In the genomic region with DNA sequence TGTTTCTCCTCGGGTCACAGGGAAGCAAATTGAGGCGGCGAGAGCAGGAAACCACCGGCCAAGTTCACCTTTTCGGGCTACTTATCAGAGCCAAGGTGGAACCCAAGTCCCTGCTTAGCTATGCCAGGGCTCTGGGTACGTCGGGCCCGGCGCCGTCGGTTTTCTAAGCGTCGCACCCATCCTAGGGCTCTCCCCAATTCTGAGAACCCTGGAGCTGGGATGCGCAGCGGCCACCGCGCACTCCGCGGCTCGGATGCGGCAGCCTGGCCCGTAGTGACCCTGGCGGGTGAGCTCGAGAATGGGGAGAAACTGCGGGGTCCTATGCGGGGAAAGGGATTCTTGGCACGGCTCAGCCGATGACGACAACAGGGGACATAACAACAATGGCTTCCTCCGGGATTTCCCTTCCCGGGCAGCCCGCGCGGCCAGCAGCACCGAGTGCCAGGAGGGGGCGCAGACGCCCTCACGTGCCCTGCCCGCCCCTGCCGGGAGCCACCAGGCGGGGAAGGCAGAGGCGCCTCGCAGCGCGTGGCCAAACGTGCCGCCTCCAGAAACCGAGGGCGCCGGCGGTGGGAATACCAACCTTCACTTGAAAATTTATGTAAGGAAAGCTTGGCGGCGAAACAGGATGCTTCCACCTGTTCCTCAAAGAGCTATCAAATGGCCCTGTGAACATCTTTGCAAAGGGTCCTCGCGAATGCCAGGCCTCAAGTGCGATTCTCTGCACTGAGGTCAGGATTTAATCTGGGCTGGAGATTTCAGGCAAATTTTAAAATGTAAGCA, we compare ENCODE assay signal across 9 cellular contexts. TPM values are rescaled to one million over a fixed set of nuclear protein-coding genes. Genes with fewer than 3 reads are reported as not detected.
DNase-seq lines count a peak whose midpoint lies in the region; ATAC-seq and TF ChIP-seq lines count a peak whose summit lies in the region.
"Had no signal": no experiment of that assay in that cellular context is flagged by ENCODE, and none has a peak within 500 bp of the region (broad histone marks: within the 10 kb centered on the region; RNA-seq: fewer than 3 reads in every experiment).

No MANE protein-coding gene starts in this region.

- H3K56ac ChIP-seq in H9 (ENCODE audit: insufficient read length, low read depth, low read length): no peak overlapping the region

- TF ChIP-seq CTCF in AG10803 (conservative IDR thresholded peaks at IDR 0.05; ENCODE audit: low read length) (peak; percentile 33), H9 (conservative IDR thresholded peaks at IDR 0.05) (peak; percentile 86)

- no peak overlapping the region for H3K9ac ChIP-seq in H9 (ENCODE audit: extremely low read depth, insufficient read length, low read length)

- no peaks in the 10 kb centered on the region for H3K79me2 ChIP-seq in H9 (ENCODE audit: insufficient read depth, low read length)

- H4K5ac ChIP-seq in H9 (ENCODE audit: insufficient read length, low read depth, low read length): no peak overlapping the region

- H3K9me3 ChIP-seq in H9 (ENCODE audit: control insufficient read depth, low read depth, low read length): no peaks in the 10 kb centered on the region

- peak overlapping the region; percentile 86; the same call in 1 of the 2 replicates for H3K14ac ChIP-seq in H9 (ENCODE audit: insufficient read depth, low read length)

- no peak overlapping the region for H4K8ac ChIP-seq in H9 (replicated peaks; ENCODE audit: insufficient read length, low read depth, low read length)

- no peaks in the 10 kb centered on the region; a peak in 2 of 5 replicates for H3K9me3 Mint-ChIP-seq in H9
- H3K9me3 Mint-ChIP-seq in activated CD4-positive, alpha-beta memory T cell treated with anti-CD3 and anti-CD28 coated beads, Interleukin-2, amount 10 ng/mL, durations not matched to agents 7 days and 5 days: no peaks in the 10 kb centered on the region
- H3K9me3 Mint-ChIP-seq in effector memory CD8-positive, alpha-beta T cell: no peaks in the 10 kb centered on the region

- H3K27me3 Mint-ChIP-seq in H9 (ENCODE audit: low read depth): peaks cover 24% of the 10 kb centered on the region
- H3K27me3 Mint-ChIP-seq in activated CD4-positive, alpha-beta memory T cell treated with anti-CD3 and anti-CD28 coated beads, Interleukin-2, amount 10 ng/mL, durations not matched to agents 7 days and 5 days: peaks cover 46% of the 10 kb centered on the region
- H3K27me3 Mint-ChIP-seq in effector memory CD8-positive, alpha-beta T cell: peaks cover 41 to 45% of the 10 kb centered on the region in 2 donors

- H3K4me1 Mint-ChIP-seq in H9: peaks cover 24 to 29% of the 10 kb centered on the region in 2 experiments
- peaks cover 34% of the 10 kb centered on the region for H3K4me1 Mint-ChIP-seq in activated CD4-positive, alpha-beta memory T cell treated with anti-CD3 and anti-CD28 coated beads, Interleukin-2, amount 10 ng/mL, durations not matched to agents 7 days and 5 days
- H3K4me1 Mint-ChIP-seq in effector memory CD8-positive, alpha-beta T cell (ENCODE audit: low read depth in 2 of 2): peaks cover 22 to 27% of the 10 kb centered on the region in 2 donors

- H3K4me3 ChIP-seq in AG10803 (ENCODE audit: low read length): peak overlapping the region; percentile 16; the same call in 1 of the 2 replicates

- no peak overlapping the region for H2BK20ac ChIP-seq in H9 (ENCODE audit: low read depth, low read length, poor library complexity, severe bottlenecking)

- H3T11ph ChIP-seq in H9 (ENCODE audit: low read length): no peak overlapping the region

- WGBS in H9 (ENCODE audit: extremely low coverage, insufficient read length, low lambda C conversion rate): no CpG with 5 or more reads among the region's 56 CpGs

- H2BK5ac ChIP-seq in H9 (ENCODE audit: insufficient read length, low read length): no peak overlapping the region

- peaks cover 20% of the 10 kb centered on the region for H3K23me2 ChIP-seq in H9 (ENCODE audit: insufficient read length, low read depth, low read length, poor library complexity, severe bottlenecking)

- no peak overlapping the region for H3K27ac ChIP-seq in H9 (ENCODE audit: insufficient read length, low read depth, low read length)

- CTCF ChIA-PET in activated CD4-positive, alpha-beta memory T cell treated with anti-CD3 and anti-CD28 coated beads, Interleukin-2, amount 10 ng/mL, durations not matched to agents 7 days and 5 days (lab: Charles Lee): interaction anchor here (0.9 to 5.6 kb wide), 10 partner anchors 8 to 109 kb away, joined by 3 to 38 read pairs (median 3); partner anchors contain the start of gene TRIM54

- H3K27me3 ChIP-seq in H9 (ENCODE audit: insufficient read depth, low read length): peaks cover 40% of the 10 kb centered on the region; the same call in 1 of the 2 replicates

- H2BK120ac ChIP-seq in H9 (ENCODE audit: low read depth, low read length, poor library complexity, severe bottlenecking): no peak overlapping the region

- no peak overlapping the region for H2BK15ac ChIP-seq in H9 (ENCODE audit: low read depth, low read length)

- no peak overlapping the region for H2AK5ac ChIP-seq in H9 (ENCODE audit: insufficient read length, low read length)

- POLR2A ChIA-PET in activated CD4-positive, alpha-beta memory T cell treated with anti-CD3 and anti-CD28 coated beads, Interleukin-2, amount 10 ng/mL, durations not matched to agents 7 days and 5 days (lab: Charles Lee): interaction anchor here (0.9 to 1.9 kb wide), 6 partner anchors 11 to 50 kb away, joined by 3 to 5 read pairs (median 3); no protein-coding TSS in a partner anchor

- no peak overlapping the region for H2BK12ac ChIP-seq in H9 (ENCODE audit: insufficient read length, low read depth, low read length)

- H3K27ac Mint-ChIP-seq in H9: no peak overlapping the region
- no peak overlapping the region for H3K27ac Mint-ChIP-seq in activated CD4-positive, alpha-beta memory T cell treated with anti-CD3 and anti-CD28 coated beads, Interleukin-2, amount 10 ng/mL, durations not matched to agents 7 days and 5 days
- no peak overlapping the region for H3K27ac Mint-ChIP-seq in effector memory CD8-positive, alpha-beta T cell

- H3K4me1 ChIP-seq in H9 (ENCODE audit: insufficient read depth, low read length): no peaks in the 10 kb centered on the region; the same call in 1 of the 2 replicates

- DNase-seq in AG10803 (ENCODE audit: low read depth) (no peak), H9 (peak; percentile 89), NCI-H524 treated with DMSO at 0.1 percent for 48 hours (lab: John Stamatoyannopoulos, UW) (peak; percentile 15), midbrain (lab: John Stamatoyannopoulos, UW) (peak; percentile 24)
- peak; percentile 47 for DNase-seq in activated CD4-positive, alpha-beta memory T cell treated with anti-CD3 and anti-CD28 coated beads, Interleukin-2, amount 10 ng/mL, durations not matched to agents 7 days and 5 days
- peak; percentile 43 to 53 (median 46) for DNase-seq in effector memory CD8-positive, alpha-beta T cell
- peak; percentile 27 to 36 for DNase-seq in stimulated activated CD8-positive, alpha-beta memory T cell treated with anti-CD3 and anti-CD28 coated beads, Interleukin-7, amount 100 ng/mL, for 1 hour (ENCODE audit: low read depth in 2 of 2)

- H3K4me2 ChIP-seq in H9 (ENCODE audit: insufficient read depth, insufficient read length, low read length): peak overlapping the region; percentile 44

- H2AFZ ChIP-seq in H9 (ENCODE audit: low read length): no peak overlapping the region

- no peaks in the 10 kb centered on the region for H3K79me1 ChIP-seq in H9 (ENCODE audit: insufficient read depth, low read depth, low read length, poor library complexity, severe bottlenecking)

- peak; percentile 74 for ATAC-seq in effector memory CD8-positive, alpha-beta T cell (replicated peaks)
- ATAC-seq in HG02678 (IDR thresholded peaks at IDR 0.05; ENCODE audit: unreplicated experiment): no peak

- no peaks in the 10 kb centered on the region for H4K20me1 ChIP-seq in H9 (ENCODE audit: control insufficient read depth, insufficient read depth, insufficient read length)

- H3K4me3 Mint-ChIP-seq in H9: peak overlapping the region; percentile 64 to 88
- H3K4me3 Mint-ChIP-seq in activated CD4-positive, alpha-beta memory T cell treated with anti-CD3 and anti-CD28 coated beads, Interleukin-2, amount 10 ng/mL, durations not matched to agents 7 days and 5 days: peak overlapping the region; percentile 50
- H3K4me3 Mint-ChIP-seq in effector memory CD8-positive, alpha-beta T cell: peak overlapping the region; percentile 86 to 97

- no peak overlapping the region for H4K91ac ChIP-seq in H9 (ENCODE audit: insufficient read length, low read depth, low read length)

- peak overlapping the region; percentile 87 for H3K18ac ChIP-seq in H9 (ENCODE audit: insufficient read length, low read depth, low read length)

- H3K23ac ChIP-seq in H9 (ENCODE audit: insufficient read length, low read depth, low read length): no peak overlapping the region

- no peak overlapping the region for H3K4ac ChIP-seq in H9 (ENCODE audit: low read depth, low read length)

- H3K36me3 Mint-ChIP-seq in H9 (ENCODE audit: insufficient read depth in 1 of 3, low read depth in 3 of 3): no peaks in the 10 kb centered on the region; a peak in 2 of 7 replicates
- no peaks in the 10 kb centered on the region for H3K36me3 Mint-ChIP-seq in activated CD4-positive, alpha-beta memory T cell treated with anti-CD3 and anti-CD28 coated beads, Interleukin-2, amount 10 ng/mL, durations not matched to agents 7 days and 5 days (ENCODE audit: low read depth)
- H3K36me3 Mint-ChIP-seq in effector memory CD8-positive, alpha-beta T cell (ENCODE audit: insufficient read depth): peaks cover 3% of the 10 kb centered on the region

RNA-seq across cellular contexts. Expression of gene SLC30A3, which starts 2.1 kb away (rescaled TPM):
- 2.5 and 3.4 TPM in 2 replicates for total RNA-seq in H9 (2021)
- under 1 TPM; 0.45 TPM for total RNA-seq in activated CD4-positive, alpha-beta memory T cell treated with anti-CD3 and anti-CD28 coated beads, Interleukin-2, amount 10 ng/mL, durations not matched to agents 7 days and 5 days

RNA-seq across cellular contexts. Expression of gene DNAJC5G, which starts 10.3 kb away (rescaled TPM):
- total RNA-seq in H9 (2021): 0.37 and 0.44 TPM in 2 replicates
- not detected for total RNA-seq in activated CD4-positive, alpha-beta memory T cell treated with anti-CD3 and anti-CD28 coated beads, Interleukin-2, amount 10 ng/mL, durations not matched to agents 7 days and 5 days
- total RNA-seq: temporal lobe had no signal

RNA-seq across cellular contexts. Expression of gene TRIM54, which starts 17.3 kb away (rescaled TPM):
- total RNA-seq in H9 (2021): 4.6 and 5.0 TPM in 2 replicates
- under 1 TPM in 1 of 2 experiments, not detected in 1; 0.13 TPM for total RNA-seq in activated CD4-positive, alpha-beta memory T cell treated with anti-CD3 and anti-CD28 coated beads, Interleukin-2, amount 10 ng/mL, durations not matched to agents 7 days and 5 days
- total RNA-seq: temporal lobe had no signal

RNA-seq across cellular contexts. Expression of gene UCN, which starts 43.3 kb away (rescaled TPM):
- total RNA-seq in H9 (2021): 0.77 and 1.5 TPM in 2 replicates
- 1 to 10 TPM; 2.2 to 3.0 TPM for total RNA-seq in activated CD4-positive, alpha-beta memory T cell treated with anti-CD3 and anti-CD28 coated beads, Interleukin-2, amount 10 ng/mL, durations not matched to agents 7 days and 5 days

RNA-seq across cellular contexts. Expression of gene CAD, which starts 47.8 kb away (rescaled TPM):
- 117 and 130 TPM in 2 replicates for total RNA-seq in H9 (2021)
- 10 to 100 TPM; 39.7 TPM for total RNA-seq in activated CD4-positive, alpha-beta memory T cell treated with anti-CD3 and anti-CD28 coated beads, Interleukin-2, amount 10 ng/mL, durations not matched to agents 7 days and 5 days
